ENCODE assay signal across 17 cellular contexts in genomic region chr5:154296525-154297159, GRCh38.
DNase-seq lines count a peak whose midpoint lies in the region; ATAC-seq and TF ChIP-seq lines count a peak whose summit lies in the region.
"Had no signal": no experiment of that assay in that cellular context is flagged by ENCODE, and none has a peak within 500 bp of the region (broad histone marks: within the 10 kb centered on the region; RNA-seq: fewer than 3 reads in every experiment).

No MANE protein-coding gene starts in this region.

- H3K4me1 ChIP-seq in mucosa of descending colon (ENCODE audit: low read depth): peaks cover 4% of the 10 kb centered on the region

- no peaks in the 10 kb centered on the region for H3K9me3 ChIP-seq in mucosa of descending colon
- H3K9me3 ChIP-seq: gastroesophageal sphincter had no signal

- no peak overlapping the region for H3K4me3 ChIP-seq in mucosa of descending colon
- H3K4me3 ChIP-seq: gastroesophageal sphincter had no signal

- DNase-seq in HPDE6-E6E7 (ENCODE audit: extremely low spot score) (peak; percentile 36), ecto neural progenitor cell (ENCODE audit: low spot score) (peak; percentile 11), mucosa of descending colon (peak in 1 of 3 donors; percentile 57), putamen (ENCODE audit: low spot score) (no peak), NOMO-1 (lab: John Stamatoyannopoulos, UW; ENCODE audit: unreplicated experiment in 2 of 2) (no peak), HUDEP-2 (lab: John Stamatoyannopoulos, UW; ENCODE audit: unreplicated experiment in 76 of 76) (no peak), GF-D8 (lab: John Stamatoyannopoulos, UW) (no peak)
- DNase-seq: activated CD4-positive, alpha-beta T cell treated with anti-CD3 and anti-CD28 coated beads, Interleukin-2, amount 10 ng/mL, durations not matched to agents 7 days and 5 days; activated naive CD4-positive, alpha-beta T cell treated with anti-CD3 and anti-CD28 coated beads, Interleukin-2, amount 50 U/mL, for 16 hours; activated T-cell treated with anti-CD3 and anti-CD28 coated beads, Interleukin-2, amount 50 U/mL, for 1 hour; HCEC 1CT; NCI-H1694 treated with DMSO at 0.1 percent for 48 hours; NCI-H524 treated with DMSO at 0.1 percent for 48 hours had no signal

- ATAC-seq in mucosa of descending colon: peak; percentile 98
- ATAC-seq: gastroesophageal sphincter; natural killer cell treated with Interleukin-12 subunit alpha and Interleukin-12 subunit beta and Interleukin-15 and Interleukin-18, amount 100 ng/mL, for 72 hours; SK-N-SH treated with all-trans-retinoic acid at 6 μM for 48 hours had no signal

- intact Hi-C loops in mucosa of descending colon (cut with DNase I, micrococcal nuclease): no loop called here

- TF ChIP-seq CTCF in 22Rv1 (IDR thresholded peaks at IDR 0.05): no peak
- TF ChIP-seq CTCF in mucosa of descending colon (IDR thresholded peaks at IDR 0.05): no peak

- H3K36me3 ChIP-seq in mucosa of descending colon (ENCODE audit: low read depth): no peaks in the 10 kb centered on the region

- peak overlapping the region; percentile 87 for H3K27ac ChIP-seq in 22Rv1
- H3K27ac ChIP-seq: gastroesophageal sphincter had no signal

Comparison
In these comparisons a context has a peak if more than half of its experiments do, and no peak if none do; other contexts are left out.
1. DNase-seq: peak in HPDE6-E6E7 (single experiment) and ecto neural progenitor cell (single experiment); none in putamen (single experiment), NOMO-1 (0 of 2), HUDEP-2 (0 of 76) and GF-D8 (single experiment).